ENCODE assay signal across 21 cellular contexts in genomic region chr3:76026379-76026778, GRCh38.
"Had no signal": no experiment of that assay in that cellular context is flagged by ENCODE, and none has a peak within 500 bp of the region (broad histone marks: within the 10 kb centered on the region; RNA-seq: fewer than 3 reads in every experiment).

No MANE protein-coding gene starts in this region.

- ATAC-seq: left cardiac atrium; lower lobe of right lung; psoas muscle; sciatic nerve; stimulated activated naive B cell treated with anti-CD40 and anti-IgM and Interleukin-4, amounts not matched to agents 10 μg/mL and 1 μg/mL and 100 μg/mL, for 72 hours had no signal

- H3K4me3 Mint-ChIP-seq: immature natural killer cell; naive B cell; nephron; stimulated activated naive B cell treated with anti-CD40 and anti-IgM and Interleukin-4, amounts not matched to agents 10 μg/mL and 1 μg/mL and 100 μg/mL, for 72 hours; type B pancreatic cell had no signal

- H3K27ac Mint-ChIP-seq: immature natural killer cell; naive B cell; nephron; stimulated activated naive B cell treated with anti-CD40 and anti-IgM and Interleukin-4, amounts not matched to agents 10 μg/mL and 1 μg/mL and 100 μg/mL, for 72 hours; type B pancreatic cell had no signal

- H3K27me3 ChIP-seq: dorsolateral prefrontal cortex, stomach had no signal

- H3K27me3 Mint-ChIP-seq: naive B cell; stimulated activated naive B cell treated with anti-CD40 and anti-IgM and Interleukin-4, amounts not matched to agents 10 μg/mL and 1 μg/mL and 100 μg/mL, for 72 hours had no signal

- H3K4me1 Mint-ChIP-seq: naive B cell; nephron; stimulated activated naive B cell treated with anti-CD40 and anti-IgM and Interleukin-4, amounts not matched to agents 10 μg/mL and 1 μg/mL and 100 μg/mL, for 72 hours had no signal

- H3K4me3 ChIP-seq: coronary artery, dorsolateral prefrontal cortex, left ventricle myocardium inferior, lower lobe of right lung, psoas muscle, skin epidermis, stomach had no signal

- H3K36me3 ChIP-seq: left ventricle myocardium inferior, lower lobe of right lung, stomach had no signal

- H3K36me3 Mint-ChIP-seq: immature natural killer cell; naive B cell; stimulated activated naive B cell treated with anti-CD40 and anti-IgM and Interleukin-4, amounts not matched to agents 10 μg/mL and 1 μg/mL and 100 μg/mL, for 72 hours; type B pancreatic cell had no signal

- H3K9me3 Mint-ChIP-seq: type B pancreatic cell had no signal

- H3K4me1 ChIP-seq: left ventricle myocardium inferior, lower lobe of right lung, psoas muscle, stomach had no signal

- H3K27ac ChIP-seq: coronary artery, dorsolateral prefrontal cortex, left ventricle myocardium inferior, lower lobe of right lung, psoas muscle, skin epidermis, stomach had no signal

- DNase-seq: dorsolateral prefrontal cortex; effector CD8-positive, alpha-beta T cell; immature natural killer cell; kidney; left cardiac atrium; left ventricle myocardium inferior; lower lobe of right lung; mesenchymal stem cell; naive B cell; occipital lobe; psoas muscle; retina; stimulated activated CD4-positive, alpha-beta T cell treated with anti-CD3 and anti-CD28 coated beads, Interleukin-2, amount 100 ng/mL, for 24 hours; stimulated activated CD4-positive, alpha-beta T cell treated with anti-CD3 and anti-CD28 coated beads, Interleukin-4, amount 100 ng/mL, for 4 hours; stimulated activated naive B cell treated with anti-CD40 and anti-IgM and Interleukin-4, amounts not matched to agents 10 μg/mL and 1 μg/mL and 100 μg/mL, for 72 hours; stomach had no signal

- H3K9me3 ChIP-seq: lower lobe of right lung, psoas muscle had no signal
